ENCODE assay signal across 8 cellular contexts in genomic region chr13:109569938-109570711, GRCh38.
DNase-seq lines count a peak whose midpoint lies in the region; ATAC-seq, FAIRE-seq and TF ChIP-seq lines count a peak whose summit lies in the region.

No MANE protein-coding gene starts in this region.

- FAIRE-seq in kidney (lab: Jason Lieb, UNC) (no peak), RCC 7860 (lab: Jason Lieb, UNC) (no peak)

- H3K4me1 ChIP-seq in kidney (ENCODE audit: control insufficient read depth in 1 of 2, insufficient read depth in 1 of 2, low read depth in 1 of 2, low read length in 2 of 2), result no peaks in the 10 kb centered on the region

- H3K4me3 ChIP-seq in kidney (ENCODE audit: low read length in 2 of 2), result peak overlapping the region in 1 of 2 donors; percentile 21

- intact Hi-C loops in activated T-helper 1 cell treated with anti-CD3 and anti-CD28 coated beads, Interleukin-12 subunit alpha, Interleukin-12 subunit beta, Interleukin-2, Interleukin-4 antibody, amounts not matched to agents 30 ng/mL and 10 ng/mL and 1 ng/mL, durations not matched to agents 14 hours and 24 hours and 36 hours (cut with micrococcal nuclease), result loop anchor here (5.0 kb wide), 1 partner anchor 217 kb away; the partner anchor contains the start of gene IRS2
- intact Hi-C loops in kidney (cut with DNase I) (no loop called here), left colon (cut with DNase I, micrococcal nuclease) (no loop called here)

- H3K36me3 Mint-ChIP-seq in activated T-helper 1 cell treated with anti-CD3 and anti-CD28 coated beads, Interleukin-12 subunit alpha, Interleukin-12 subunit beta, Interleukin-2, Interleukin-4 antibody, amounts not matched to agents 30 ng/mL and 10 ng/mL and 1 ng/mL, durations not matched to agents 14 hours and 24 hours and 36 hours (ENCODE audit: low read depth), result peaks cover 2% of the 10 kb centered on the region

- H3K27ac Mint-ChIP-seq in activated T-helper 1 cell treated with anti-CD3 and anti-CD28 coated beads, Interleukin-12 subunit alpha, Interleukin-12 subunit beta, Interleukin-2, Interleukin-4 antibody, amounts not matched to agents 30 ng/mL and 10 ng/mL and 1 ng/mL, durations not matched to agents 14 hours and 24 hours and 36 hours, result no peak overlapping the region

- peaks cover 19% of the 10 kb centered on the region for H3K4me1 Mint-ChIP-seq in activated T-helper 1 cell treated with anti-CD3 and anti-CD28 coated beads, Interleukin-12 subunit alpha, Interleukin-12 subunit beta, Interleukin-2, Interleukin-4 antibody, amounts not matched to agents 30 ng/mL and 10 ng/mL and 1 ng/mL, durations not matched to agents 14 hours and 24 hours and 36 hours (ENCODE audit: low read depth)

- no peak overlapping the region for H3K27ac ChIP-seq in kidney (ENCODE audit: low read depth in 2 of 2, low read length in 2 of 2)

- H3K9me3 Mint-ChIP-seq in activated T-helper 1 cell treated with anti-CD3 and anti-CD28 coated beads, Interleukin-12 subunit alpha, Interleukin-12 subunit beta, Interleukin-2, Interleukin-4 antibody, amounts not matched to agents 30 ng/mL and 10 ng/mL and 1 ng/mL, durations not matched to agents 14 hours and 24 hours and 36 hours, result no peaks in the 10 kb centered on the region

- H3K27me3 Mint-ChIP-seq in activated T-helper 1 cell treated with anti-CD3 and anti-CD28 coated beads, Interleukin-12 subunit alpha, Interleukin-12 subunit beta, Interleukin-2, Interleukin-4 antibody, amounts not matched to agents 30 ng/mL and 10 ng/mL and 1 ng/mL, durations not matched to agents 14 hours and 24 hours and 36 hours (ENCODE audit: insufficient read depth), result peaks cover 13% of the 10 kb centered on the region

- H3K9me3 ChIP-seq in kidney (ENCODE audit: control insufficient read depth in 1 of 2, low read length in 2 of 2), result no peaks in the 10 kb centered on the region

- ATAC-seq in HG03159 (IDR thresholded peaks at IDR 0.05; ENCODE audit: unreplicated experiment) (peak; percentile 97), left colon (no peak)

- DNase-seq in activated T-cell treated with anti-CD3 and anti-CD28 coated beads for 24 hours (ENCODE audit: low read depth) (peak; percentile 5), activated T-cell treated with anti-CD3 and anti-CD28 coated beads for 4 hours (no peak), kidney (no peak), RCC 7860 (ENCODE audit: low spot score) (no peak), left colon (no peak)
- DNase-seq in activated T-helper 1 cell treated with anti-CD3 and anti-CD28 coated beads, Interleukin-12 subunit alpha, Interleukin-12 subunit beta, Interleukin-2, Interleukin-4 antibody, amounts not matched to agents 30 ng/mL and 10 ng/mL and 1 ng/mL, durations not matched to agents 14 hours and 24 hours and 36 hours (ENCODE audit: low spot score), result peak; percentile 42
- peak in 4 of 6 experiments; percentile 2 to 62 (median 57) for DNase-seq in stimulated activated naive CD4-positive, alpha-beta T cell (lab: John Stamatoyannopoulos, UW)

- H3K9ac ChIP-seq in kidney (ENCODE audit: low read length in 2 of 2), result no peak overlapping the region

- no peaks in the 10 kb centered on the region for H3K36me3 ChIP-seq in kidney (ENCODE audit: control insufficient read depth in 1 of 2, insufficient read depth in 2 of 2, low read length in 2 of 2)

- no peak for TF ChIP-seq CTCF in kidney (IDR thresholded peaks at IDR 0.05; ENCODE audit: borderline replicate concordance, extremely low read depth, insufficient read depth)

- H3K4me3 Mint-ChIP-seq in activated T-helper 1 cell treated with anti-CD3 and anti-CD28 coated beads, Interleukin-12 subunit alpha, Interleukin-12 subunit beta, Interleukin-2, Interleukin-4 antibody, amounts not matched to agents 30 ng/mL and 10 ng/mL and 1 ng/mL, durations not matched to agents 14 hours and 24 hours and 36 hours, result peak overlapping the region; percentile 16

Comparison
In these comparisons a context has a peak if more than half of its experiments do, and no peak if none do; other contexts are left out.
1. DNase-seq: peak in activated T-cell treated with anti-CD3 and anti-CD28 coated beads for 24 hours (single experiment), activated T-helper 1 cell treated with anti-CD3 and anti-CD28 coated beads, Interleukin-12 subunit alpha, Interleukin-12 subunit beta, Interleukin-2, Interleukin-4 antibody, amounts not matched to agents 30 ng/mL and 10 ng/mL and 1 ng/mL, durations not matched to agents 14 hours and 24 hours and 36 hours (single experiment) and stimulated activated naive CD4-positive, alpha-beta T cell (4 of 6); none in activated T-cell treated with anti-CD3 and anti-CD28 coated beads for 4 hours (single experiment), kidney (single experiment), RCC 7860 (single experiment) and left colon (0 of 2).